ENCODE assay signal across 25 cellular contexts in the genomic region with DNA sequence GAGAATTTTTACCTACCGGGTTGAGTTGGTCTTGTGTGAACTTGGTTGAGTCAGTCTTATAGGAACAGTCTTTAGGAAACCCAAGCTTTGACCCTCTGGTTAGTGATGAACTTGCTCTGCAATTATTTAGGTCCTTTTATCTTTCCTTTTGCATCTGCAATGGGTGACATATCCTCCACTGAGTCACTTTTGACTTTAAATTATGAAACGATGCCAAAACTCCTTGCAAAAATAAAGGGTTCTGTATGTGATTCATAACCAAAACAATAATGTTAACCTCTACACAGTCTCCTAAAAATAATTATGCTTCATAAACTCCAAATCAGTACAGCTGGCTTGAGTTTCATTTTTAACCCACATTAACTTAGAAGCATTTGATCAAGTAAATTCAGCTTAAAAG.
A peak's percentile ranks its signal among the peaks of the same experiment; 100 is the strongest.
DNase-seq lines count a peak whose midpoint lies in the region; ATAC-seq, FAIRE-seq and TF ChIP-seq lines count a peak whose summit lies in the region.
"Had no signal": no experiment of that assay in that cellular context is flagged by ENCODE, and none has a peak within 500 bp of the region (broad histone marks: within the 10 kb centered on the region; RNA-seq: fewer than 3 reads in every experiment).

No MANE protein-coding gene starts in this region.

- TF ChIP-seq CTCF in astrocyte of the spinal cord (IDR thresholded peaks at IDR 0.05; ENCODE audit: low read depth, low read length) (no peak), fibroblast of villous mesenchyme (IDR thresholded peaks at IDR 0.05; ENCODE audit: insufficient read depth, low read depth, low read length) (no peak), D721Med (IDR thresholded peaks at IDR 0.05; ENCODE audit: insufficient read depth, missing control alignments) (no peak)

- ATAC-seq in HG02852 (IDR thresholded peaks at IDR 0.05; ENCODE audit: unreplicated experiment): no peak
- ATAC-seq: lower lobe of right lung, right cardiac atrium, SK-N-SH treated with all-trans-retinoic acid at 6 μM for 48 hours had no signal

- H3K4me3 ChIP-seq in astrocyte of the spinal cord (ENCODE audit: low read depth, low read length) (no peak overlapping the region), fibroblast of villous mesenchyme (ENCODE audit: low read depth, low read length) (no peak overlapping the region)
- H3K4me3 ChIP-seq: adrenal gland, lower lobe of right lung had no signal

- in situ Hi-C loops in astrocyte of the spinal cord (cut with HindIII; ENCODE audit: low sequenced_read_pairs): no loop called here

- DNase-seq in A172 (ENCODE audit: low spot score) (peak; percentile 29), GM04503 (ENCODE audit: low read depth) (peak; percentile 20), astrocyte of the spinal cord (ENCODE audit: low read depth, low spot score) (peak; percentile 69), fibroblast of villous mesenchyme (ENCODE audit: low read depth) (peak; percentile 12), D721Med (ENCODE audit: insufficient read length, low spot score) (no peak), NAMALWA (ENCODE audit: low spot score) (no peak)
- no peak for DNase-seq in stimulated activated CD4-positive, alpha-beta T cell treated with anti-CD3 and anti-CD28 coated beads, Interleukin-4, amount 100 ng/mL, for 24 hours
- DNase-seq: 8988T; activated B cell treated with CpG ODN at 0.5 μM for 24 hours; activated CD4-positive, alpha-beta memory T cell treated with anti-CD3 and anti-CD28 coated beads for 36 hours; activated gamma-delta T cell; activated T-cell treated with anti-CD3 and anti-CD28 coated beads for 4 hours; adrenal gland; DMS 273 treated with DMSO at 0.1 percent for 48 hours; erythroblast; H9; lower lobe of right lung; NCI-H1436 treated with DMSO at 0.1 percent for 48 hours; NCI-H524; right cardiac atrium; RPMI8226; T-helper 9 cell had no signal

- no peak for FAIRE-seq in D721Med (lab: Jason Lieb, UNC)
- FAIRE-seq: GM12892 had no signal

Comparison
In these comparisons a context has a peak if more than half of its experiments do, and no peak if none do; other contexts are left out.
1. DNase-seq: peak in A172 (single experiment), GM04503 (single experiment), astrocyte of the spinal cord (single experiment) and fibroblast of villous mesenchyme (single experiment); none in stimulated activated CD4-positive, alpha-beta T cell treated with anti-CD3 and anti-CD28 coated beads, Interleukin-4, amount 100 ng/mL, for 24 hours (single experiment), D721Med (single experiment) and NAMALWA (single experiment).